Comparison of ENCODE assay signal across 25 cellular contexts in the genomic region with DNA sequence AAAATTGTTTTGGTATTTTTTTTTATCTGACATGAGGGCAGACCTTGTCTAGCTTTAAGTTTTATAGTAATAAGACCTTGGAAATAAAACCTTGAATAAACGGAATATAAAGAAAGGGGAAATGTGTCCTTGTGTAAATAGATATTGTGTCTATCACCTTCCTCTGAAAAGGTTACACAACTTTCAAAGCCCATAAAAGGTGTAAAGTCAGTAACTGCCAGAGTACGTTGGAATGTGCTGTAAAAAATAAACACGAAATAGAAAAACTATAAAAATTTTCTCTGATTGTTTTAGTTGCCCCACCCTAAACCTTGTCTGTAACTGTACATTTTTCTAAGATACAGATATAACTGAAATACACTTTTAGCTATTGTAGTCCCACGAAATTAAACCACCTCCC.
DNase-seq lines count a peak whose midpoint lies in the region; ATAC-seq, FAIRE-seq and TF ChIP-seq lines count a peak whose summit lies in the region.
"Had no signal": no experiment of that assay in that cellular context is flagged by ENCODE, and none has a peak within 500 bp of the region (broad histone marks: within the 10 kb centered on the region; RNA-seq: fewer than 3 reads in every experiment).

No MANE protein-coding gene starts in this region.

- no peak overlapping the region for H3K4me3 Mint-ChIP-seq in activated naive CD8-positive, alpha-beta T cell treated with anti-CD3 and anti-CD28 coated beads for 36 hours
- no peak overlapping the region for H3K4me3 Mint-ChIP-seq in stimulated activated naive B cell treated with anti-CD40 and anti-IgM and Interleukin-4, amounts not matched to agents 10 μg/mL and 1 μg/mL and 100 μg/mL, for 72 hours
- H3K4me3 Mint-ChIP-seq: activated naive CD4-positive, alpha-beta T cell treated with anti-CD3 and anti-CD28 coated beads for 36 hours; CD4-positive, alpha-beta memory T cell had no signal

- H3K36me3 Mint-ChIP-seq in activated naive CD8-positive, alpha-beta T cell treated with anti-CD3 and anti-CD28 coated beads for 36 hours: peaks cover 6% of the 10 kb centered on the region
- peaks cover 13 to 34% of the 10 kb centered on the region in 2 donors for H3K36me3 Mint-ChIP-seq in stimulated activated naive B cell treated with anti-CD40 and anti-IgM and Interleukin-4, amounts not matched to agents 10 μg/mL and 1 μg/mL and 100 μg/mL, for 72 hours
- H3K36me3 Mint-ChIP-seq: CD4-positive, alpha-beta memory T cell had no signal

- no peak for TF ChIP-seq CTCF in neutrophil (IDR thresholded peaks at IDR 0.05)
- no peak for TF ChIP-seq CTCF in vagina (IDR thresholded peaks at IDR 0.05)

- DNase-seq in SJSA1 (ENCODE audit: low read depth in 1 of 2, low spot score in 2 of 2) (no peak), vagina (ENCODE audit: extremely low spot score in 2 of 2) (no peak)
- DNase-seq in activated naive CD8-positive, alpha-beta T cell treated with anti-CD3 and anti-CD28 coated beads for 36 hours: no peak
- DNase-seq in stimulated activated naive B cell treated with anti-CD40 and anti-IgM and Interleukin-4, amounts not matched to agents 10 μg/mL and 1 μg/mL and 100 μg/mL, for 72 hours: no peak
- DNase-seq: activated CD4-positive, alpha-beta T cell treated with anti-CD3 and anti-CD28 coated beads for 4 hours; activated naive CD4-positive, alpha-beta T cell treated with anti-CD3 and anti-CD28 coated beads for 36 hours; activated T-cell treated with anti-CD3 and anti-CD28 coated beads, Interleukin-2, amount 50 U/mL, for 48 hours; aorta; CD4-positive, alpha-beta memory T cell; DMS 273 treated with DMSO at 0.1 percent for 48 hours; left lung; NCI-H1092 treated with DMSO at 0.1 percent for 48 hours; NCI-H2081; NCI-H446; SK-N-SH; stimulated activated CD4-positive, alpha-beta T cell treated with anti-CD3 and anti-CD28 coated beads, Interleukin-4, amount 100 ng/mL, for 4 hours; stomach; T-helper 2 cell; uterus had no signal

- ATAC-seq in GM19395 (IDR thresholded peaks at IDR 0.05; ENCODE audit: unreplicated experiment): no peak
- no peak for ATAC-seq in stimulated activated naive B cell treated with anti-CD40 and anti-IgM and Interleukin-4, amounts not matched to agents 10 μg/mL and 1 μg/mL and 100 μg/mL, for 72 hours (replicated peaks)
- ATAC-seq: HepG2, left lung had no signal

- no peaks in the 10 kb centered on the region for H3K27me3 Mint-ChIP-seq in activated naive CD8-positive, alpha-beta T cell treated with anti-CD3 and anti-CD28 coated beads for 36 hours
- no peaks in the 10 kb centered on the region for H3K27me3 Mint-ChIP-seq in stimulated activated naive B cell treated with anti-CD40 and anti-IgM and Interleukin-4, amounts not matched to agents 10 μg/mL and 1 μg/mL and 100 μg/mL, for 72 hours
- H3K27me3 Mint-ChIP-seq: CD4-positive, alpha-beta memory T cell had no signal

- TF ChIP-seq POLR2A in vagina (IDR thresholded peaks at IDR 0.05): no peak

- H3K9me3 ChIP-seq in SJSA1 (replicated peaks) (no peaks in the 10 kb centered on the region), neutrophil (no peaks in the 10 kb centered on the region), vagina (no peaks in the 10 kb centered on the region)
- H3K9me3 ChIP-seq: left lung, SK-N-SH, stomach, uterus had no signal

- H3K4me1 Mint-ChIP-seq in activated naive CD8-positive, alpha-beta T cell treated with anti-CD3 and anti-CD28 coated beads for 36 hours: no peaks in the 10 kb centered on the region
- peaks cover 36 to 64% of the 10 kb centered on the region in 2 donors for H3K4me1 Mint-ChIP-seq in stimulated activated naive B cell treated with anti-CD40 and anti-IgM and Interleukin-4, amounts not matched to agents 10 μg/mL and 1 μg/mL and 100 μg/mL, for 72 hours
- H3K4me1 Mint-ChIP-seq: CD4-positive, alpha-beta memory T cell had no signal

- H3K27ac Mint-ChIP-seq in activated naive CD8-positive, alpha-beta T cell treated with anti-CD3 and anti-CD28 coated beads for 36 hours: no peak overlapping the region
- no peak overlapping the region for H3K27ac Mint-ChIP-seq in stimulated activated naive B cell treated with anti-CD40 and anti-IgM and Interleukin-4, amounts not matched to agents 10 μg/mL and 1 μg/mL and 100 μg/mL, for 72 hours
- H3K27ac Mint-ChIP-seq: activated naive CD4-positive, alpha-beta T cell treated with anti-CD3 and anti-CD28 coated beads for 36 hours; CD4-positive, alpha-beta memory T cell had no signal

- H3K4me3 ChIP-seq in SJSA1 (no peak overlapping the region), neutrophil (ENCODE audit: low read depth in 1 of 2, low read length in 1 of 2) (peak overlapping the region in 1 of 2 experiments; percentile 23), vagina (no peak overlapping the region)
- H3K4me3 ChIP-seq: left lung, skin epidermis, stomach, uterus had no signal

- H3K27ac ChIP-seq in SJSA1 (peak overlapping the region; percentile 23), neutrophil (peak overlapping the region; percentile 61), vagina (peak overlapping the region; percentile 5)

- no peaks in the 10 kb centered on the region for H3K9me3 Mint-ChIP-seq in activated naive CD8-positive, alpha-beta T cell treated with anti-CD3 and anti-CD28 coated beads for 36 hours
- no peaks in the 10 kb centered on the region for H3K9me3 Mint-ChIP-seq in stimulated activated naive B cell treated with anti-CD40 and anti-IgM and Interleukin-4, amounts not matched to agents 10 μg/mL and 1 μg/mL and 100 μg/mL, for 72 hours
- H3K9me3 Mint-ChIP-seq: activated naive CD4-positive, alpha-beta T cell treated with anti-CD3 and anti-CD28 coated beads for 36 hours; CD4-positive, alpha-beta memory T cell had no signal

- H3K4me1 ChIP-seq in SJSA1 (replicated peaks) (peaks cover 45% of the 10 kb centered on the region), neutrophil (ENCODE audit: control insufficient read depth in 1 of 2, insufficient read depth in 1 of 2, low read depth in 1 of 2, low read length in 1 of 2) (peaks cover 66 to 75% of the 10 kb centered on the region in 2 experiments), vagina (peaks cover 35% of the 10 kb centered on the region)
- H3K4me1 ChIP-seq: uterus had no signal

- intact Hi-C loops in vagina (cut with DNase I): no loop called here

- FAIRE-seq in endometrium (lab: Jason Lieb, UNC): peak; percentile 87
- FAIRE-seq: HepG2, RCC 7860 had no signal

- H3K36me3 ChIP-seq in SJSA1: 0 out of 2 replicates have a peak, but pooled peaks cover 6% of the 10 kb centered on the region
- H3K36me3 ChIP-seq in neutrophil: no peaks in the 10 kb centered on the region
- H3K36me3 ChIP-seq in vagina: no peaks in the 10 kb centered on the region
- H3K36me3 ChIP-seq: stomach, uterus had no signal

- H3K27me3 ChIP-seq in SJSA1 (replicated peaks) (no peaks in the 10 kb centered on the region), neutrophil (no peaks in the 10 kb centered on the region), vagina (no peaks in the 10 kb centered on the region)
- H3K27me3 ChIP-seq: left lung, stomach, uterus had no signal

Comparison
In these comparisons a context has a peak if more than half of its experiments do, and no peak if none do; other contexts are left out.
1. H3K27ac ChIP-seq: peak in every context shown above with its lines; median percentile 61 in neutrophil; 23 in SJSA1; 5 in vagina.